ENCODE assay signal across 18 cellular contexts in genomic region chr17:49925916-49926315, GRCh38. TPM values are rescaled to one million over a fixed set of nuclear protein-coding genes. Genes with fewer than 3 reads are reported as not detected.
A peak's percentile ranks its signal among the peaks of the same experiment; 100 is the strongest.
DNase-seq lines count a peak whose midpoint lies in the region; ATAC-seq and TF ChIP-seq lines count a peak whose summit lies in the region.
"Had no signal": no experiment of that assay in that cellular context is flagged by ENCODE, and none has a peak within 500 bp of the region (broad histone marks: within the 10 kb centered on the region; RNA-seq: fewer than 3 reads in every experiment).

No MANE protein-coding gene starts in this region.

- H4K20me1 ChIP-seq in BLaER1, result no peaks in the 10 kb centered on the region
- H4K20me1 ChIP-seq in hepatocyte (ENCODE audit: insufficient read depth, poor library complexity, severe bottlenecking), result no peaks in the 10 kb centered on the region

- TF ChIP-seq CTCF in body of pancreas (IDR thresholded peaks at IDR 0.05) (no peak), hepatocyte (IDR thresholded peaks at IDR 0.05; ENCODE audit: poor library complexity) (no peak)

- H3K4me3 ChIP-seq in BLaER1, result no peak overlapping the region
- no peak overlapping the region for H3K4me3 ChIP-seq in body of pancreas
- H3K4me3 ChIP-seq in hepatocyte, result no peak overlapping the region

- H3K79me2 ChIP-seq in hepatocyte, result no peaks in the 10 kb centered on the region

- 0 out of 2 replicates have a peak overlapping the region, but pooled peaks have one; percentile 22 for H3K4me2 ChIP-seq in BLaER1
- no peak overlapping the region for H3K4me2 ChIP-seq in hepatocyte

- no peak overlapping the region for H3K9ac ChIP-seq in BLaER1

- 78 to 93% methylated on average over 9 of the region's 9 CpGs for WGBS in body of pancreas, 2 donors
- WGBS in hepatocyte (ENCODE audit: low lambda C conversion rate, missing lambda C conversion rate), result 90% methylated on average over 9 of the region's 9 CpGs

- H3K36me3 ChIP-seq in BLaER1 (no peaks in the 10 kb centered on the region), body of pancreas (replicated peaks in 1 of 2; ENCODE audit: insufficient read depth in 1 of 2, low read depth in 2 of 2) (no peaks in the 10 kb centered on the region), hepatocyte (replicated peaks; ENCODE audit: insufficient read depth, low read depth) (no peaks in the 10 kb centered on the region)
- H3K36me3 ChIP-seq: BE2C had no signal

- intact Hi-C loops in body of pancreas (cut with DNase I) (no loop called here), left cardiac atrium (cut with DNase I) (no loop called here), posterior vena cava (cut with DNase I) (no loop called here)

- H3K9me3 ChIP-seq in BLaER1, result no peaks in the 10 kb centered on the region
- H3K9me3 ChIP-seq in body of pancreas, result no peaks in the 10 kb centered on the region
- no peaks in the 10 kb centered on the region for H3K9me3 ChIP-seq in hepatocyte (ENCODE audit: low read depth)
- H3K9me3 ChIP-seq: BE2C had no signal

- H3K27ac ChIP-seq in BLaER1, result no peak overlapping the region
- no peak overlapping the region for H3K27ac ChIP-seq in body of pancreas
- no peak overlapping the region for H3K27ac ChIP-seq in hepatocyte

- DNase-seq in body of pancreas, result peak in 2 of 4 donors; percentile 16 to 17
- DNase-seq in left cardiac atrium, result peak; percentile 65
- DNase-seq in posterior vena cava (ENCODE audit: low spot score), result peak; percentile 91
- no peak for DNase-seq in NCI-H2029 (lab: John Stamatoyannopoulos, UW)
- DNase-seq in effector CD8-positive, alpha-beta T cell (lab: John Stamatoyannopoulos, UW), result no peak
- DNase-seq in central memory CD4-positive, alpha-beta T cell, result no peak
- DNase-seq in hepatocyte (ENCODE audit: low spot score), result no peak
- DNase-seq: BE2C; CD8-positive, alpha-beta memory T cell; DMS79 treated with DMSO at 0.1 percent for 48 hours; MM.1S; NCI-H1092 treated with DMSO at 0.1 percent for 48 hours; NCI-H146; NCI-H2081; NK-92 treated with Interleukin-12 subunit alpha and Interleukin-12 subunit beta, amount 100 ng/mL, for 24 hours; SHP77 treated with DMSO at 0.1 percent for 48 hours had no signal

- H2AFZ ChIP-seq in hepatocyte, result no peak overlapping the region

- ATAC-seq in body of pancreas (peak; percentile 22), left cardiac atrium (peak; percentile 54 to 67)

- peaks cover 47% of the 10 kb centered on the region for H3K4me1 ChIP-seq in BLaER1
- H3K4me1 ChIP-seq in body of pancreas, result no peaks in the 10 kb centered on the region
- H3K4me1 ChIP-seq in hepatocyte (ENCODE audit: insufficient read depth), result no peaks in the 10 kb centered on the region
- H3K4me1 ChIP-seq: BE2C had no signal

- H3K27me3 ChIP-seq in BLaER1 (no peaks in the 10 kb centered on the region), body of pancreas (no peaks in the 10 kb centered on the region), hepatocyte (no peaks in the 10 kb centered on the region)
- H3K27me3 ChIP-seq: BE2C had no signal

- H3K9me2 ChIP-seq in hepatocyte (replicated peaks; ENCODE audit: insufficient read depth), result no peaks in the 10 kb centered on the region

- no peak for TF ChIP-seq POLR2A in body of pancreas (IDR thresholded peaks at IDR 0.05)

RNA-seq across cellular contexts. Expression of gene DLX4, which starts 43.1 kb away (rescaled TPM):
- total RNA-seq in body of pancreas (not detected), left cardiac atrium (under 1 TPM; 0.13 to 0.27 TPM), posterior vena cava (under 1 TPM in 1 of 2 donors, not detected in 1; 0.19 TPM), hepatocyte (0.17 and 0.32 TPM in 2 replicates)
- polyA plus RNA-seq in hepatocyte, result 1.4 and 3.7 TPM in 2 replicates
- polyA plus RNA-seq: CD8-positive, alpha-beta memory T cell; IgD-negative memory B cell had no signal

Comparison
In these comparisons a context has a peak if more than half of its experiments do, and no peak if none do; other contexts are left out.
1. DNase-seq: peak in left cardiac atrium (single experiment) and posterior vena cava (single experiment); none in NCI-H2029 (single experiment), effector CD8-positive, alpha-beta T cell (single experiment), central memory CD4-positive, alpha-beta T cell (single experiment) and hepatocyte (single experiment).